8 cellular contexts compared by ENCODE assay signal in genomic region chr17:7029659-7030058, GRCh38. TPM values are rescaled to one million over a fixed set of nuclear protein-coding genes. Genes with fewer than 3 reads are reported as not detected.
DNase-seq lines count a peak whose midpoint lies in the region; ATAC-seq and TF ChIP-seq lines count a peak whose summit lies in the region.

No MANE protein-coding gene starts in this region.

- H3K9ac ChIP-seq in HCT116 (ENCODE audit: low read length): no peak overlapping the region

- POLR2A ChIA-PET in HCT116 (lab: Charles Lee): no interaction called here

- no peak overlapping the region for H2AFZ ChIP-seq in HCT116 (ENCODE audit: low read depth, low read length, poor library complexity, severe bottlenecking)

- RAD21 ChIA-PET in HCT116 (lab: Charles Lee; ENCODE audit: low non-redundant PET in 1 of 2, low total read pairs in 2 of 2, uncharacterized antibody in 2 of 2, unreplicated experiment in 2 of 2): no interaction called here

- WGBS in esophagus muscularis mucosa: 61% methylated on average over 8 of the region's 8 CpGs
- WGBS in tibial nerve, 2 donors: 68 to 70% methylated on average over 8 of the region's 8 CpGs

- DNase-seq in HCT116 (ENCODE audit: low read depth, low spot score) (no peak), esophagus muscularis mucosa (ENCODE audit: extremely low spot score) (no peak), tibial nerve (ENCODE audit: low spot score in 2 of 2) (no peak), mucosa of gallbladder (ENCODE audit: low spot score) (no peak), foreskin fibroblast (no peak), tibial artery (no peak)
- peak; percentile 58 to 71 for DNase-seq in activated CD4-positive, alpha-beta T cell treated with anti-CD3 and anti-CD28 coated beads, Interleukin-2, amount 50 U/mL, for 48 hours
- DNase-seq in stimulated activated CD8-positive, alpha-beta memory T cell treated with anti-CD3 and anti-CD28 coated beads, Interleukin-4, amount 100 ng/mL, for 48 hours: peak; percentile 65

- no peak for TF ChIP-seq POLR2A in HCT116 (IDR thresholded peaks at IDR 0.05; ENCODE audit: borderline replicate concordance, extremely low read depth, insufficient read depth, insufficient read length)
- TF ChIP-seq POLR2A in esophagus muscularis mucosa (IDR thresholded peaks at IDR 0.05; ENCODE audit: low read depth): no peak
- no peak for TF ChIP-seq POLR2A in tibial nerve (IDR thresholded peaks at IDR 0.05)

- no peaks in the 10 kb centered on the region for H3K79me2 ChIP-seq in HCT116 (ENCODE audit: insufficient read depth, low read length)

- TF ChIP-seq EP300 in esophagus muscularis mucosa (IDR thresholded peaks at IDR 0.05) (no peak), tibial nerve (IDR thresholded peaks at IDR 0.05) (no peak)

- TF ChIP-seq CTCF in HCT116 (IDR thresholded peaks at IDR 0.05 in 2 of 3, conservative IDR thresholded peaks at IDR 0.05 in 1 of 3; ENCODE audit: borderline replicate concordance in 1 of 3, insufficient read depth in 1 of 3, low read depth in 2 of 3, low read length in 2 of 3) (no peak), esophagus muscularis mucosa (IDR thresholded peaks at IDR 0.05) (no peak), tibial nerve (IDR thresholded peaks at IDR 0.05) (no peak), foreskin fibroblast (IDR thresholded peaks at IDR 0.05; ENCODE audit: low read depth, low read length) (no peak), tibial artery (IDR thresholded peaks at IDR 0.05) (no peak)

- peak overlapping the region; percentile 16; the same call in 1 of the 2 replicates for H3K4me2 ChIP-seq in HCT116 (ENCODE audit: low read length)

- no peak for ATAC-seq in HCT116

- H4K20me1 ChIP-seq in HCT116 (ENCODE audit: insufficient read depth): no peaks in the 10 kb centered on the region

- H3K27me3 ChIP-seq in HCT116 (ENCODE audit: insufficient read depth, low read length) (no peaks in the 10 kb centered on the region), esophagus muscularis mucosa (peaks cover 0 to 14% (median 0%) of the 10 kb centered on the region in 4 donors), tibial nerve (peaks cover 0 to 26% of the 10 kb centered on the region in 2 donors), tibial artery (peaks cover 0 to 31% of the 10 kb centered on the region in 2 donors)

- CTCF ChIA-PET in HCT116 (lab: Charles Lee): no interaction called here

- H3K9me2 ChIP-seq in HCT116 (ENCODE audit: insufficient read depth): no peaks in the 10 kb centered on the region

- H3K4me3 ChIP-seq in HCT116 (replicated peaks in 1 of 2; ENCODE audit: low read depth in 1 of 2, low read length in 2 of 2): no peak overlapping the region
- H3K4me3 ChIP-seq in esophagus muscularis mucosa: no peak overlapping the region
- no peak overlapping the region for H3K4me3 ChIP-seq in tibial nerve
- no peak overlapping the region for H3K4me3 ChIP-seq in foreskin fibroblast (ENCODE audit: low read depth in 1 of 2, low read length in 2 of 2)
- no peak overlapping the region for H3K4me3 ChIP-seq in tibial artery

- H3K9me3 ChIP-seq in HCT116 (ENCODE audit: control insufficient read depth in 1 of 2, insufficient read depth in 1 of 2, low read depth in 1 of 2, low read length in 2 of 2): no peaks in the 10 kb centered on the region
- H3K9me3 ChIP-seq in esophagus muscularis mucosa: no peaks in the 10 kb centered on the region
- H3K9me3 ChIP-seq in tibial nerve: no peaks in the 10 kb centered on the region
- H3K9me3 ChIP-seq in tibial artery: no peaks in the 10 kb centered on the region

- intact Hi-C loops in HCT116 (cut with micrococcal nuclease) (no loop called here), esophagus muscularis mucosa (cut with DNase I) (no loop called here), tibial artery (cut with DNase I; ENCODE audit: low total_unique reads) (no loop called here)

- H3K36me3 ChIP-seq in HCT116 (ENCODE audit: control insufficient read depth in 1 of 2, insufficient read depth in 2 of 2, low read length in 2 of 2) (no peaks in the 10 kb centered on the region), esophagus muscularis mucosa (peaks cover 0 to 25% (median 0%) of the 10 kb centered on the region in 4 donors), tibial nerve (no peaks in the 10 kb centered on the region), tibial artery (no peaks in the 10 kb centered on the region)

- BruUV-seq in HCT116 (replicated peaks; lab: Mats Ljungman, UMichigan): no TSS peak

- H3K27ac ChIP-seq in HCT116 (ENCODE audit: low read depth, low read length) (no peak overlapping the region), esophagus muscularis mucosa (replicated peaks in 1 of 4) (peak overlapping the region; percentile 10 to 54 (median 48)), tibial nerve (peak overlapping the region in 1 of 4 donors; percentile 17), tibial artery (no peak overlapping the region)

- no peak for TF ChIP-seq RAD21 in HCT116 (IDR thresholded peaks at IDR 0.05; ENCODE audit: low read depth)

- H3K4me1 ChIP-seq in HCT116 (ENCODE audit: control insufficient read depth in 1 of 2, insufficient read depth in 2 of 2, low read length in 2 of 2): peaks cover under 1 to 19% of the 10 kb centered on the region in 2 experiments; a peak in 2 of 4 replicates
- H3K4me1 ChIP-seq in esophagus muscularis mucosa: peaks cover 5 to 22% (median 15%) of the 10 kb centered on the region in 4 donors
- H3K4me1 ChIP-seq in tibial nerve: no peaks in the 10 kb centered on the region
- no peaks in the 10 kb centered on the region for H3K4me1 ChIP-seq in tibial artery

TF ChIP-seq in HCT116, 20 proteins besides CTCF, POLR2A, EP300 and RAD21:
- TF ChIP-seq YY1 (IDR thresholded peaks at IDR 0.05; ENCODE audit: extremely low read depth, insufficient replicate concordance, low read depth, low read length) (no peak), REST (IDR thresholded peaks at IDR 0.05; ENCODE audit: low read depth) (no peak), ZFX (IDR thresholded peaks at IDR 0.05) (no peak), ZNF274 (IDR thresholded peaks at IDR 0.05; ENCODE audit: low read depth, low read length) (no peak)

RNA-seq across cellular contexts. Expression of gene SLC16A13, which starts 6.2 kb away (rescaled TPM):
- total RNA-seq in HCT116 (2021; ENCODE audit: unreplicated experiment) (6.8 TPM), esophagus muscularis mucosa (1 to 10 TPM in 1 of 4 donors, under 1 TPM in 3; 0.19 to 1.2 (median 0.65) TPM), tibial nerve (1 to 10 TPM in 2 of 4 donors, under 1 TPM in 2; 0.22 to 1.8 (median 1.1) TPM), mucosa of gallbladder (44.4 TPM)
- polyA plus RNA-seq in HCT116 (2012): 3.4 and 4.7 TPM in 2 replicates

RNA-seq across cellular contexts. Expression of gene BCL6B, which starts 6.8 kb away (rescaled TPM):
- total RNA-seq in HCT116 (2021; ENCODE audit: unreplicated experiment) (0.57 TPM), esophagus muscularis mucosa (1 to 10 TPM in 3 of 4 donors, under 1 TPM in 1; 0.83 to 5.0 (median 3.2) TPM), tibial nerve (1 to 10 TPM; 1.9 to 8.1 (median 3.2) TPM), mucosa of gallbladder (6.2 TPM)
- polyA plus RNA-seq in HCT116 (2012): 0.27 and 0.31 TPM in 2 replicates

RNA-seq across cellular contexts. Expression of gene SLC16A11, which starts 14.2 kb away (rescaled TPM):
- total RNA-seq in HCT116 (2021; ENCODE audit: unreplicated experiment): not detected
- not detected in 2 replicates for polyA plus RNA-seq in HCT116 (2012)
- total RNA-seq in esophagus muscularis mucosa: under 1 TPM in 3 of 4 donors, not detected in 1; 0.17 to 0.99 (median 0.26) TPM
- total RNA-seq in tibial nerve: under 1 TPM in 1 of 4 donors, not detected in 3; 0.78 TPM
- total RNA-seq in mucosa of gallbladder: 4.5 TPM

RNA-seq across cellular contexts. Expression of gene RNASEK, which starts 17.2 kb away (rescaled TPM):
- total RNA-seq in HCT116 (2021; ENCODE audit: unreplicated experiment): 160 TPM
- 173 and 253 TPM in 2 replicates for polyA plus RNA-seq in HCT116 (2012)
- 100 to 1,000 TPM in 3 of 4 donors, 10 to 100 TPM in 1; 84.7 to 204 (median 172) TPM for total RNA-seq in esophagus muscularis mucosa
- total RNA-seq in tibial nerve: 10 to 100 TPM; 17.8 to 83.4 (median 54.6) TPM
- 228 TPM for total RNA-seq in mucosa of gallbladder

RNA-seq across cellular contexts. Expression of gene ALOX12, which starts 33.8 kb away (rescaled TPM):
- total RNA-seq in HCT116 (2021; ENCODE audit: unreplicated experiment) (not detected), esophagus muscularis mucosa (under 1 TPM in 1 of 4 donors, not detected in 3; 0.17 TPM), tibial nerve (not detected), mucosa of gallbladder (not detected)
- polyA plus RNA-seq in HCT116 (2012): 0.15 and 0.21 TPM in 2 replicates

Comparison
In these comparisons a context has a peak if more than half of its experiments do, and no peak if none do; other contexts are left out.
1. DNase-seq: peak in activated CD4-positive, alpha-beta T cell treated with anti-CD3 and anti-CD28 coated beads, Interleukin-2, amount 50 U/mL, for 48 hours (2 of 2) and stimulated activated CD8-positive, alpha-beta memory T cell treated with anti-CD3 and anti-CD28 coated beads, Interleukin-4, amount 100 ng/mL, for 48 hours (single experiment); none in HCT116 (single experiment), esophagus muscularis mucosa (single experiment), tibial nerve (0 of 2), mucosa of gallbladder (single experiment), foreskin fibroblast (0 of 2) and tibial artery (0 of 2).
2. H3K27ac ChIP-seq: peak in esophagus muscularis mucosa (4 of 4); none in HCT116 (single experiment) and tibial artery (0 of 2).